In the genomic region with DNA sequence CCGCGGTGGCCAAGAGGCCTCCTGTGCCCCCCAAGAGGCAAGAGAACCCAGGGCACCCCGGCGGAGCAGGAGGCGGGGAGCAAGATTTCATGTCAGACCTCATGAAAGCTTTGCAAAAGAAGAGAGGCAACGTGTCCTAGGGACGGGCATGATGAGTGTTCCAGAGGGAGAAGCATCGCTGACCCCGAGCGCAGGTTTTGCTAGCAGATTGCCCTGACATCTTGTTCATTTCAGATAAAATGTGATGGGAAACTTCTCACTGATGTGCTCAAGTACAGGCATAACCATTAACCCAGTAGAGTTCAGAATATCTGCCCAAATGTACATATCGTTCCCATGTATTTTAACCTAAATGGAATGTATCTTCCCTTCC, we compare ENCODE assay signal across 11 cellular contexts.
DNase-seq lines count a peak whose midpoint lies in the region; ATAC-seq and TF ChIP-seq lines count a peak whose summit lies in the region.
"Had no signal": no experiment of that assay in that cellular context is flagged by ENCODE, and none has a peak within 500 bp of the region (broad histone marks: within the 10 kb centered on the region; RNA-seq: fewer than 3 reads in every experiment).

No MANE protein-coding gene starts in this region.

- H3K4me3 ChIP-seq in AG10803 (ENCODE audit: low read length) (0 out of 2 replicates have a peak overlapping the region, but pooled peaks have one; percentile 14), HUES64 (ENCODE audit: low read length) (peak overlapping the region; percentile 57), esophagus muscularis mucosa (peak overlapping the region; percentile 44 to 58 (median 47)), osteoblast (ENCODE audit: insufficient read depth, low read length) (no peak overlapping the region), uterus (no peak overlapping the region), tibial nerve (peak overlapping the region in 2 of 4 donors; percentile 11 to 50)

- H3K79me2 ChIP-seq in osteoblast (ENCODE audit: insufficient read depth, low read length): no peaks in the 10 kb centered on the region

- H3K4me1 ChIP-seq in HUES64 (ENCODE audit: insufficient read depth, low read length) (no peaks in the 10 kb centered on the region), esophagus muscularis mucosa (peaks cover 0 to 16% (median 7%) of the 10 kb centered on the region in 4 donors), osteoblast (ENCODE audit: insufficient read depth, low read length) (no peaks in the 10 kb centered on the region), uterus (no peaks in the 10 kb centered on the region), tibial nerve (peaks cover 0 to 8% (median 0%) of the 10 kb centered on the region in 4 donors)
- H3K4me1 ChIP-seq: SJCRH30 had no signal

- TF ChIP-seq CTCF in AG10803 (conservative IDR thresholded peaks at IDR 0.05; ENCODE audit: low read length): no peak
- TF ChIP-seq CTCF in esophagus muscularis mucosa (IDR thresholded peaks at IDR 0.05): no peak
- TF ChIP-seq CTCF in osteoblast (IDR thresholded peaks at IDR 0.05; ENCODE audit: extremely low read depth, low read depth, low read length): no peak
- TF ChIP-seq CTCF in uterus (IDR thresholded peaks at IDR 0.05): no peak
- no peak for TF ChIP-seq CTCF in tibial nerve (IDR thresholded peaks at IDR 0.05)

- H3K27me3 ChIP-seq in HUES64 (ENCODE audit: insufficient read depth, low read length) (peaks cover 32% of the 10 kb centered on the region; the same call in 1 of the 2 replicates), esophagus muscularis mucosa (peaks cover 0 to 59% (median 12%) of the 10 kb centered on the region in 4 donors), osteoblast (ENCODE audit: insufficient read depth, low read length) (no peaks in the 10 kb centered on the region), uterus (peaks cover 0 to 3% of the 10 kb centered on the region in 2 donors), tibial nerve (peaks cover 0 to 13% of the 10 kb centered on the region in 2 donors)

- TF ChIP-seq EP300 in esophagus muscularis mucosa (IDR thresholded peaks at IDR 0.05) (no peak), tibial nerve (IDR thresholded peaks at IDR 0.05) (no peak)

- no peak overlapping the region for H3K27ac Mint-ChIP-seq in activated T-helper 17 cell treated with anti-CD3 and anti-CD28 coated beads, Interleukin-2, amount 50 U/mL, for 72 hours
- H3K27ac Mint-ChIP-seq: activated naive CD8-positive, alpha-beta T cell had no signal

- no peak overlapping the region for H2AFZ ChIP-seq in osteoblast (ENCODE audit: low read length)

- intact Hi-C loops in esophagus muscularis mucosa (cut with DNase I) (no loop called here), uterus (cut with DNase I; ENCODE audit: low total_unique reads) (no loop called here)

- H3K9me3 ChIP-seq in HUES64 (ENCODE audit: insufficient read depth, low read depth, low read length) (no peaks in the 10 kb centered on the region), esophagus muscularis mucosa (peaks cover 0 to 14% (median 2%) of the 10 kb centered on the region in 4 donors), osteoblast (ENCODE audit: low read depth, low read length) (no peaks in the 10 kb centered on the region), uterus (no peaks in the 10 kb centered on the region), tibial nerve (peaks cover 0 to 16% (median 0%) of the 10 kb centered on the region in 4 donors)

- H4K20me1 ChIP-seq in osteoblast (ENCODE audit: insufficient read depth, low read length): no peaks in the 10 kb centered on the region

- H3K36me3 ChIP-seq in HUES64 (ENCODE audit: insufficient read depth, low read length) (no peaks in the 10 kb centered on the region), esophagus muscularis mucosa (no peaks in the 10 kb centered on the region), osteoblast (ENCODE audit: insufficient read depth, low read length) (no peaks in the 10 kb centered on the region), uterus (peaks cover 0 to 2% of the 10 kb centered on the region in 2 donors), tibial nerve (peaks cover 0 to 11% (median 0%) of the 10 kb centered on the region in 3 donors)
- H3K36me3 ChIP-seq: SJCRH30 had no signal

- peaks cover 96% of the 10 kb centered on the region for H3K36me3 Mint-ChIP-seq in activated T-helper 17 cell treated with anti-CD3 and anti-CD28 coated beads, Interleukin-2, amount 50 U/mL, for 72 hours (ENCODE audit: low read depth)

- no peak for ATAC-seq in activated T-helper 17 cell treated with anti-CD3 and anti-CD28 coated beads, Interleukin-2, amount 50 U/mL, for 72 hours (replicated peaks)

- H3K4me2 ChIP-seq in osteoblast (ENCODE audit: insufficient read depth, low read length): no peak overlapping the region

- no peak overlapping the region for H3K4me3 Mint-ChIP-seq in activated T-helper 17 cell treated with anti-CD3 and anti-CD28 coated beads, Interleukin-2, amount 50 U/mL, for 72 hours
- H3K4me3 Mint-ChIP-seq: activated naive CD8-positive, alpha-beta T cell had no signal

- no peak for TF ChIP-seq POLR2A in esophagus muscularis mucosa (IDR thresholded peaks at IDR 0.05; ENCODE audit: low read depth)
- TF ChIP-seq POLR2A in uterus (IDR thresholded peaks at IDR 0.05): no peak
- no peak for TF ChIP-seq POLR2A in tibial nerve (IDR thresholded peaks at IDR 0.05)

- DNase-seq in AG10803 (ENCODE audit: low read depth) (no peak), esophagus muscularis mucosa (ENCODE audit: extremely low spot score) (no peak), osteoblast (ENCODE audit: insufficient read length, low spot score, missing footprints) (peak; percentile 64), uterus (no peak), activated T-cell treated with anti-CD3 and anti-CD28 coated beads for 4 hours (no peak), tibial nerve (ENCODE audit: low spot score in 2 of 2) (no peak)
- DNase-seq: activated CD4-positive, alpha-beta T cell treated with anti-CD3 and anti-CD28 coated beads for 48 hours had no signal

- H3K27ac ChIP-seq in HUES64 (ENCODE audit: low read depth, low read length) (no peak overlapping the region), esophagus muscularis mucosa (replicated peaks in 1 of 4) (no peak overlapping the region), osteoblast (ENCODE audit: low read depth, low read length) (no peak overlapping the region), uterus (no peak overlapping the region), tibial nerve (no peak overlapping the region)
- H3K27ac ChIP-seq: SJCRH30 had no signal

- WGBS in HUES64: 17% methylated on average over 11 of the region's 11 CpGs
- WGBS in esophagus muscularis mucosa: 21% methylated on average over 2 of the region's 11 CpGs
- WGBS in tibial nerve, 2 donors: 15 to 19% methylated on average over 9 to 10 of the region's 11 CpGs

- no peaks in the 10 kb centered on the region for H3K27me3 Mint-ChIP-seq in activated T-helper 17 cell treated with anti-CD3 and anti-CD28 coated beads, Interleukin-2, amount 50 U/mL, for 72 hours
- H3K27me3 Mint-ChIP-seq: activated naive CD8-positive, alpha-beta T cell had no signal

- H3K4me1 Mint-ChIP-seq in activated T-helper 17 cell treated with anti-CD3 and anti-CD28 coated beads, Interleukin-2, amount 50 U/mL, for 72 hours: no peaks in the 10 kb centered on the region

- peak overlapping the region; percentile 51; the same call in 1 of the 2 replicates for H3K9ac ChIP-seq in HUES64 (ENCODE audit: low read depth, low read length)

- H3K9me3 Mint-ChIP-seq in activated T-helper 17 cell treated with anti-CD3 and anti-CD28 coated beads, Interleukin-2, amount 50 U/mL, for 72 hours: no peaks in the 10 kb centered on the region

Comparison
In these comparisons a context has a peak if more than half of its experiments do, and no peak if none do; other contexts are left out.
1. H3K4me3 ChIP-seq: peak in AG10803 (single experiment), HUES64 (single experiment) and esophagus muscularis mucosa (4 of 4); none in osteoblast (single experiment) and uterus (0 of 2).